29 cellular contexts compared by ENCODE assay signal in genomic region chr6:150150458-150150820, GRCh38. TPM values are rescaled to one million over a fixed set of nuclear protein-coding genes. Genes with fewer than 3 reads are reported as not detected.
"Had no signal": no experiment of that assay in that cellular context is flagged by ENCODE, and none has a peak within 500 bp of the region (broad histone marks: within the 10 kb centered on the region; RNA-seq: fewer than 3 reads in every experiment).

No MANE protein-coding gene starts in this region.

- H3K36me3 Mint-ChIP-seq: activated naive CD8-positive, alpha-beta T cell; natural killer cell had no signal

- DNase-seq: activated CD4-positive, alpha-beta T cell treated with anti-CD3 and anti-CD28 coated beads for 1 hour; activated CD4-positive, alpha-beta T cell treated with anti-CD3 and anti-CD28 coated beads, Interleukin-2, amount 10 ng/mL, durations not matched to agents 7 days and 5 days; activated CD8-positive, alpha-beta T cell treated with anti-CD3 and anti-CD28 coated beads for 36 hours; activated naive CD4-positive, alpha-beta T cell; activated T-cell treated with anti-CD3 and anti-CD28 coated beads, Interleukin-2, amount 50 U/mL, for 72 hours; anterior cingulate cortex; cerebellar nuclear complex; dorsolateral prefrontal cortex; effector memory CD4-positive, alpha-beta T cell; hippocampal formation; kidney; lower lobe of right lung; mesendoderm; natural killer cell; posterior cingulate gyrus; stimulated activated CD4-positive, alpha-beta T cell treated with anti-CD3 and anti-CD28 coated beads, Interleukin-12 subunit alpha, Interleukin-12 subunit beta, amount 100 ng/mL, for 4 hours; stimulated activated CD4-positive, alpha-beta T cell treated with anti-CD3 and anti-CD28 coated beads, Interleukin-4, amount 100 ng/mL, for 1 hour; stimulated activated naive CD8-positive, alpha-beta T cell treated with anti-CD3 and anti-CD28 coated beads, Interleukin-15, Interleukin-2, amounts not matched to agents 100 U/mL and 50 U/mL, for 24 hours; T-helper 17 cell; T1000; testis; trophoblast cell; uterus had no signal

- H3K27ac Mint-ChIP-seq: activated CD4-positive, alpha-beta T cell treated with anti-CD3 and anti-CD28 coated beads, Interleukin-2, amount 10 ng/mL, durations not matched to agents 7 days and 5 days; activated CD8-positive, alpha-beta T cell treated with anti-CD3 and anti-CD28 coated beads for 36 hours; activated naive CD8-positive, alpha-beta T cell; activated T-cell treated with anti-CD3 and anti-CD28 coated beads, Interleukin-2, amount 50 U/mL, for 72 hours; natural killer cell; T-helper 17 cell had no signal

- H3K4me3 Mint-ChIP-seq: activated CD4-positive, alpha-beta T cell treated with anti-CD3 and anti-CD28 coated beads, Interleukin-2, amount 10 ng/mL, durations not matched to agents 7 days and 5 days; activated CD8-positive, alpha-beta T cell treated with anti-CD3 and anti-CD28 coated beads for 36 hours; activated naive CD8-positive, alpha-beta T cell; activated T-cell treated with anti-CD3 and anti-CD28 coated beads, Interleukin-2, amount 50 U/mL, for 72 hours; natural killer cell; T-helper 17 cell had no signal

- H3K27ac ChIP-seq: colonic mucosa, dorsolateral prefrontal cortex, lower lobe of right lung, testis, uterus had no signal

- H3K36me3 ChIP-seq: colonic mucosa, lower lobe of right lung, uterus had no signal

- H3K4me3 ChIP-seq: colonic mucosa, dorsolateral prefrontal cortex, lower lobe of right lung, skin epidermis, testis, uterus had no signal

- H3K4me1 ChIP-seq: testis, uterus had no signal

- H3K9me3 ChIP-seq: colonic mucosa, lower lobe of right lung, testis, uterus had no signal

- FAIRE-seq: bronchial epithelial cell, kidney had no signal

- H3K27me3 ChIP-seq: colonic mucosa, testis had no signal

- ATAC-seq: activated CD8-positive, alpha-beta T cell treated with anti-CD3 and anti-CD28 coated beads for 36 hours; activated T-cell treated with anti-CD3 and anti-CD28 coated beads, Interleukin-2, amount 50 U/mL, for 72 hours; lower lobe of right lung; natural killer cell; sciatic nerve; stimulated activated naive CD8-positive, alpha-beta T cell treated with anti-CD3 and anti-CD28 coated beads, Interleukin-15, Interleukin-2, amounts not matched to agents 100 U/mL and 50 U/mL, for 24 hours; T-helper 17 cell had no signal

- H3K9me3 Mint-ChIP-seq: activated CD4-positive, alpha-beta T cell treated with anti-CD3 and anti-CD28 coated beads, Interleukin-2, amount 10 ng/mL, durations not matched to agents 7 days and 5 days; activated CD8-positive, alpha-beta T cell treated with anti-CD3 and anti-CD28 coated beads for 36 hours; activated T-cell treated with anti-CD3 and anti-CD28 coated beads, Interleukin-2, amount 50 U/mL, for 72 hours; natural killer cell had no signal

RNA-seq across cellular contexts. Expression of gene PPP1R14C, which starts 7.6 kb away (rescaled TPM):
- total RNA-seq: activated CD4-positive, alpha-beta T cell treated with anti-CD3 and anti-CD28 coated beads, Interleukin-2, amount 10 ng/mL, durations not matched to agents 7 days and 5 days; fibroblast of villous mesenchyme; natural killer cell; T-helper 17 cell had no signal
